ENCODE assay signal across 19 cellular contexts in the genomic region with DNA sequence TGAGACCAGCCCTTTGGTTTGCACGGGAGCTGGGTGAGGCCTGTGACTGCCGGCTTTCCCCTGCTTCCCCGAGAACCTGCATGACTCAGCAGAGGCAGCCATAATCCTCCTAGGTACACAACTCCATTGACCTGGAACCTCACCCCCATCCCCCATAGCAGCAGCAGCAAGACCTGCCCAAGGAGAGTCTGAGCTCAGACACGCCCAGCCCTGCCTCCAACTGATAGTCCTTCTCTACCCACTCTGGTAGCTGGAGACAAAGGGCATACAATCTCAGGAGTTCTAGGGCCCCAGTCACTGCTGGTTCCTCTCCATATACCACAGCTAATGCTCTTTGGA.
DNase-seq lines count a peak whose midpoint lies in the region; ATAC-seq, FAIRE-seq and TF ChIP-seq lines count a peak whose summit lies in the region.
"Had no signal": no experiment of that assay in that cellular context is flagged by ENCODE, and none has a peak within 500 bp of the region (broad histone marks: within the 10 kb centered on the region; RNA-seq: fewer than 3 reads in every experiment).

No MANE protein-coding gene starts in this region.

- H3K4me1 Mint-ChIP-seq in WTC11: 0 out of 2 replicates have a peak, but pooled peaks cover 4% of the 10 kb centered on the region

- WGBS in thyroid gland, 2 donors: 74 to 92% methylated on average over 1 to 2 of the region's 4 CpGs

- no peak overlapping the region for H3K4me3 Mint-ChIP-seq in WTC11

- H3K27ac ChIP-seq in kidney (ENCODE audit: low read depth in 2 of 2, low read length in 2 of 2) (no peak overlapping the region), thyroid gland (no peak overlapping the region)
- H3K27ac ChIP-seq: left ventricle myocardium inferior, parathyroid adenoma, testis had no signal

- no peaks in the 10 kb centered on the region for H3K27me3 Mint-ChIP-seq in WTC11 (ENCODE audit: low read depth)

- intact Hi-C loops in kidney (cut with DNase I) (no loop called here), thyroid gland (cut with DNase I) (no loop called here)

- POLR2A ChIA-PET in WTC11 (lab: Charles Lee): no interaction called here

- no peak for TF ChIP-seq POLR2A in thyroid gland (IDR thresholded peaks at IDR 0.05)

- peaks cover 13% of the 10 kb centered on the region; the same call in 1 of the 2 replicates for H3K9me3 Mint-ChIP-seq in WTC11
- H3K9me3 Mint-ChIP-seq: activated T-helper 2 cell treated with anti-CD3 and anti-CD28 coated beads, Interferon-gamma antibody, Interleukin-2, Interleukin-4, amounts not matched to agents 10 μg/mL and 5 μg/mL and 100 μg/mL, durations not matched to agents 14 hours and 24 hours and 36 hours had no signal

- CTCF ChIA-PET in WTC11 (lab: Charles Lee): no interaction called here

- no peak overlapping the region for H3K27ac Mint-ChIP-seq in WTC11
- H3K27ac Mint-ChIP-seq: activated T-helper 2 cell treated with anti-CD3 and anti-CD28 coated beads, Interferon-gamma antibody, Interleukin-2, Interleukin-4, amounts not matched to agents 10 μg/mL and 5 μg/mL and 100 μg/mL, durations not matched to agents 14 hours and 24 hours and 36 hours had no signal

- no peaks in the 10 kb centered on the region for H3K36me3 Mint-ChIP-seq in WTC11

- H3K9me3 ChIP-seq in kidney (ENCODE audit: control insufficient read depth in 1 of 2, low read length in 2 of 2) (no peaks in the 10 kb centered on the region), thyroid gland (no peaks in the 10 kb centered on the region)
- H3K9me3 ChIP-seq: testis had no signal

- no peak overlapping the region for H3K9ac ChIP-seq in kidney (ENCODE audit: low read length in 2 of 2)
- H3K9ac ChIP-seq: parathyroid adenoma had no signal

- no peaks in the 10 kb centered on the region for H3K27me3 ChIP-seq in thyroid gland
- H3K27me3 ChIP-seq: testis had no signal

- no peak overlapping the region for H3K4me3 ChIP-seq in kidney (ENCODE audit: low read length in 2 of 2)
- H3K4me3 ChIP-seq in thyroid gland (replicated peaks in 1 of 3): no peak overlapping the region
- H3K4me3 ChIP-seq: left ventricle myocardium inferior, smooth muscle cell, testis had no signal

- no peaks in the 10 kb centered on the region for H3K36me3 ChIP-seq in kidney (ENCODE audit: control insufficient read depth in 1 of 2, insufficient read depth in 2 of 2, low read length in 2 of 2)
- no peaks in the 10 kb centered on the region for H3K36me3 ChIP-seq in thyroid gland
- H3K36me3 ChIP-seq: left ventricle myocardium inferior had no signal

- H3K4me1 ChIP-seq in kidney (ENCODE audit: control insufficient read depth in 1 of 2, insufficient read depth in 1 of 2, low read depth in 1 of 2, low read length in 2 of 2): no peaks in the 10 kb centered on the region
- H3K4me1 ChIP-seq in thyroid gland: no peaks in the 10 kb centered on the region
- H3K4me1 ChIP-seq: parathyroid adenoma, testis had no signal

- peak; percentile 37 for DNase-seq in HT1080 (ENCODE audit: low read depth)
- DNase-seq in WTC11 (ENCODE audit: low spot score): peak; percentile 11
- peak; percentile 60 for DNase-seq in kidney
- DNase-seq in thyroid gland: peak; percentile 30 to 50
- DNase-seq in iPS-NIHi11 (ENCODE audit: low spot score): no peak
- DNase-seq in hippocampal formation (lab: John Stamatoyannopoulos, UW): no peak
- DNase-seq: central memory CD4-positive, alpha-beta T cell; DMS 273 treated with DMSO at 0.1 percent for 48 hours; effector CD4-positive, alpha-beta T cell; left ventricle myocardium inferior; NCI-H1417 treated with DMSO at 0.1 percent for 48 hours; stimulated activated CD4-positive, alpha-beta T cell treated with anti-CD3 and anti-CD28 coated beads, Interleukin-4, amount 100 ng/mL, for 4 hours; stimulated activated CD8-positive, alpha-beta memory T cell treated with anti-CD3 and anti-CD28 coated beads, Interleukin-4, amount 100 ng/mL, for 48 hours; testis had no signal

- no peak for TF ChIP-seq CTCF in WTC11 (IDR thresholded peaks at IDR 0.05)
- TF ChIP-seq CTCF in kidney (IDR thresholded peaks at IDR 0.05; ENCODE audit: borderline replicate concordance, extremely low read depth, insufficient read depth): no peak
- TF ChIP-seq CTCF in thyroid gland (IDR thresholded peaks at IDR 0.05): no peak

- ATAC-seq in WTC11 (no peak), GM21786 (IDR thresholded peaks at IDR 0.05; ENCODE audit: unreplicated experiment) (no peak)
- ATAC-seq: Right ventricle myocardium inferior had no signal

- no peak for FAIRE-seq in kidney (lab: Jason Lieb, UNC)

TF ChIP-seq in WTC11, 78 proteins besides CTCF, POLR2A, EP300 and RAD21:
- TF ChIP-seq SMAD3 (CRISPR knock-in tag; IDR thresholded peaks at IDR 0.05; ENCODE audit: borderline replicate concordance) (no peak), RORB (CRISPR knock-in tag; IDR thresholded peaks at IDR 0.05) (no peak)
TF ChIP-seq in WTC11: peak in this region for 0.

Comparison
In these comparisons a context has a peak if more than half of its experiments do, and no peak if none do; other contexts are left out.
1. DNase-seq: peak in HT1080 (single experiment), WTC11 (single experiment), kidney (single experiment) and thyroid gland (2 of 2); none in iPS-NIHi11 (single experiment) and hippocampal formation (0 of 2).